Comparison of ENCODE assay signal across 1 cellular context in the genomic region with DNA sequence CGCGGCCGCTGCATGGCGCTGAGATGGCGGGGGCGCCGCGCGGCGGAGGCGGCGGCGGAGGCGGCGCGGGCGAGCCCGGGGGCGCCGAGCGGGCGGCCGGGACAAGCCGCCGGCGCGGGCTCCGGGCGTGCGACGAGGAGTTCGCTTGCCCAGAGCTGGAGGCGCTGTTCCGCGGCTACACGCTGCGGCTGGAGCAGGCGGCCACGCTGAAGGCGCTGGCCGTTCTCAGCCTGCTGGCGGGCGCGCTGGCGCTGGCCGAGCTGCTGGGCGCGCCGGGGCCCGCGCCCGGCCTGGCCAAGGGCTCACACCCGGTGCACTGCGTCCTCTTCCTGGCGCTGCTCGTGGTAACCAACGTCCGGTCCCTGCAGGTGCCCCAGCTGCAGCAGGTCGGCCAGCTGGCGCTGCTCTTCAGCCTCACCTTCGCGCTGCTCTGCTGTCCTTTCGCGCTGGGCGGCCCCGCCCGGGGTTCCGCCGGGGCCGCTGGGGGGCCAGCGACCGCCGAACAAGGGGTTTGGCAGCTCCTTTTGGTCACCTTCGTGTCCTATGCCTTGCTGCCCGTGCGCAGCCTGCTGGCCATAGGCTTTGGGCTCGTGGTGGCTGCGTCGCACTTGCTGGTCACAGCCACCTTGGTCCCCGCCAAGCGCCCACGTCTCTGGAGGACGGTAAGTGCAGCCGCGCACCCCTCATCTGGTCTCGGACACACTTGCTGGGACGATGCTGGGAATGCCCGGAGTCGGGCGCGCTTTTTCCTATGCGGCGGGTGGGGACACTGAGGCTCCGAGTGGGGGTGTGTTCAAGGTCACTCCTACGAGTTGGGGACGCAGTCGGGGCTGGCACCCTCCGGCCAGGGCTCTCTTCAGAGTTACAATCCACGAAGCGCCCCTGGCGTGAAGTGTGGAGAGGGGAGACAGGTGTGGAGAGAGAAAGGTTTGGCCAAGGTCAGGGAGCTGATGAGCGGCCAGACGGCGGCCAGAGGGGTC.
TF ChIP-seq lines count a peak whose summit lies in the region.

No MANE protein-coding gene starts in this region.

TF ChIP-seq in K562, 482 proteins besides CTCF, POLR2A, EP300 and RAD21:
- TF ChIP-seq CXXC5 (CRISPR knock-in tag; IDR thresholded peaks at IDR 0.05) (0 out of 2 replicates have a peak, but pooled peaks have one; percentile 19), ZNF589 (CRISPR knock-in tag; IDR thresholded peaks at IDR 0.05; ENCODE audit: low read depth) (no peak)
- TF ChIP-seq, protein P1, sequence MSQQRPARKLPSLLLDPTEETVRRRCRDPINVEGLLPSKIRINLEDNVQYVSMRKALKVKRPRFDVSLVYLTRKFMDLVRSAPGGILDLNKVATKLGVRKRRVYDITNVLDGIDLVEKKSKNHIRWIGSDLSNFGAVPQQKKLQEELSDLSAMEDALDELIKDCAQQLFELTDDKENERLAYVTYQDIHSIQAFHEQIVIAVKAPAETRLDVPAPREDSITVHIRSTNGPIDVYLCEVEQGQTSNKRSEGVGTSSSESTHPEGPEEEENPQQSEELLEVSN (IDR thresholded peaks at IDR 0.05; ENCODE audit: borderline replicate concordance in 1 of 2, extremely low read depth in 1 of 2, insufficient read depth in 1 of 2, insufficient read length in 1 of 2, low read depth in 1 of 2, low read length in 1 of 2, poor library complexity in 1 of 2, severe bottlenecking in 1 of 2): peak in 1 of 2 experiments; percentile 61
- TF ChIP-seq, protein P2, sequence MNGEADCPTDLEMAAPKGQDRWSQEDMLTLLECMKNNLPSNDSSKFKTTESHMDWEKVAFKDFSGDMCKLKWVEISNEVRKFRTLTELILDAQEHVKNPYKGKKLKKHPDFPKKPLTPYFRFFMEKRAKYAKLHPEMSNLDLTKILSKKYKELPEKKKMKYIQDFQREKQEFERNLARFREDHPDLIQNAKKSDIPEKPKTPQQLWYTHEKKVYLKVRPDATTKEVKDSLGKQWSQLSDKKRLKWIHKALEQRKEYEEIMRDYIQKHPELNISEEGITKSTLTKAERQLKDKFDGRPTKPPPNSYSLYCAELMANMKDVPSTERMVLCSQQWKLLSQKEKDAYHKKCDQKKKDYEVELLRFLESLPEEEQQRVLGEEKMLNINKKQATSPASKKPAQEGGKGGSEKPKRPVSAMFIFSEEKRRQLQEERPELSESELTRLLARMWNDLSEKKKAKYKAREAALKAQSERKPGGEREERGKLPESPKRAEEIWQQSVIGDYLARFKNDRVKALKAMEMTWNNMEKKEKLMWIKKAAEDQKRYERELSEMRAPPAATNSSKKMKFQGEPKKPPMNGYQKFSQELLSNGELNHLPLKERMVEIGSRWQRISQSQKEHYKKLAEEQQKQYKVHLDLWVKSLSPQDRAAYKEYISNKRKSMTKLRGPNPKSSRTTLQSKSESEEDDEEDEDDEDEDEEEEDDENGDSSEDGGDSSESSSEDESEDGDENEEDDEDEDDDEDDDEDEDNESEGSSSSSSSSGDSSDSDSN (IDR thresholded peaks at IDR 0.05; ENCODE audit: borderline replicate concordance in 1 of 2, low read depth in 2 of 2, low read length in 2 of 2): peak in 1 of 2 experiments; percentile 86; a peak in 2 of 4 replicates
